9 cellular contexts compared by ENCODE assay signal in the genomic region with DNA sequence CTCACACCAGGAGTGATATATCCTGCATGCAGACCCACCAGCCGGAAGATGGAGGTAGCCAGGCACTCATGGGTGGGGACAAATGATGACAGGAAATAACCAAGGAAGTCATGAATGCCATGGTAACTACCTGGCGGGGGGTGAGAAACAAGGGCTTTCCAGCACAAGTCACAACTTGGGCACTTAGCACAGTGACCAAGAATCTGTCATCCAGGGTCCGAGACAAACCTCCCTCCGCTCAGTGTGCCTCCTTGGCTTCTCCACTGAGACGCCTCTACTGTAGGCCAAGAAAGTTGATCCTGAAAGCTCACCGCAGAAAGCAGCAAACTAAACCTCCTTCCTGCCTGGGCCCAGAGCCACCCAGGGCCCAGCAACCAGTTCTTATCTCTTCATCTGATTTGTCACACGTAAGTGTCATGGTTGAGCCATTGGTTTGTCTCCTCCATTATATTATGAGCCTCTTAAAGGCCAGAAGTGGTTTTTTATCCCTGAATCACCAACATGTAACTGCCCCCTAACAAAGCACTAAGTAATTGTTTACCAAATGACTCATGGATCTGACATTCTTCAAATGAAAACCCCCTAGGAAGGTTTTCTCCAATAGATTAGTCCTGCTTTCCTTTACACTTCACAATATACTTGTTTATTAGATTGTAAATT.
DNase-seq lines count a peak whose midpoint lies in the region; FAIRE-seq and TF ChIP-seq lines count a peak whose summit lies in the region.
"Had no signal": no experiment of that assay in that cellular context is flagged by ENCODE, and none has a peak within 500 bp of the region (broad histone marks: within the 10 kb centered on the region; RNA-seq: fewer than 3 reads in every experiment).

No MANE protein-coding gene starts in this region.

- in situ Hi-C loops in GM13977 (cut with MboI; ENCODE audit: low pct_unique_long_range_greater_than_20kb, low sequenced_read_pairs, unreplicated experiment): no loop called here

- TF ChIP-seq CTCF in GM13977 (IDR thresholded peaks at IDR 0.05; ENCODE audit: extremely low read depth, insufficient read depth, missing control alignments): no peak

- no peak for FAIRE-seq in urothelium cell line (lab: Jason Lieb, UNC)
- FAIRE-seq: islet of Langerhans had no signal

- peak; percentile 92 for DNase-seq in DMS153 (lab: John Stamatoyannopoulos, UW)
- DNase-seq in NCI-H748 (lab: John Stamatoyannopoulos, UW; ENCODE audit: unreplicated experiment): peak; percentile 81
- DNase-seq in activated effector memory CD4-positive, alpha-beta T cell treated with Interleukin-2 at 50 U/mL for 16 hours: peak; percentile 53
- peak; percentile 85 for DNase-seq in islet precursor cell
- peak; percentile 78 for DNase-seq in urothelium cell line (ENCODE audit: low spot score)
- no peak for DNase-seq in GM13977 (ENCODE audit: low spot score)
- DNase-seq in NCI-H446 treated with DMSO at 0.1 percent for 48 hours (lab: John Stamatoyannopoulos, UW): no peak
- no peak for DNase-seq in NCI-H82 (lab: John Stamatoyannopoulos, UW)

Comparison
In these comparisons a context has a peak if more than half of its experiments do, and no peak if none do; other contexts are left out.
1. DNase-seq: peak in DMS153 (single experiment), NCI-H748 (single experiment), activated effector memory CD4-positive, alpha-beta T cell treated with Interleukin-2 at 50 U/mL for 16 hours (single experiment), islet precursor cell (single experiment) and urothelium cell line (single experiment); none in GM13977 (single experiment), NCI-H446 treated with DMSO at 0.1 percent for 48 hours (single experiment) and NCI-H82 (single experiment).